Comparison of ENCODE assay signal across 20 cellular contexts in genomic region chrX:15437724-15438123, GRCh38. TPM values are rescaled to one million over a fixed set of nuclear protein-coding genes. Genes with fewer than 3 reads are reported as not detected.
"Had no signal": no experiment of that assay in that cellular context is flagged by ENCODE, and none has a peak within 500 bp of the region (broad histone marks: within the 10 kb centered on the region; RNA-seq: fewer than 3 reads in every experiment).

No MANE protein-coding gene starts in this region.

- DNase-seq: activated CD4-positive, alpha-beta T cell treated with anti-CD3 and anti-CD28 coated beads, Interleukin-2, amount 10 ng/mL, durations not matched to agents 24 days and 14 days; activated CD8-positive, alpha-beta T cell treated with anti-CD3 and anti-CD28 coated beads for 36 hours; activated naive CD4-positive, alpha-beta T cell treated with anti-CD3 and anti-CD28 coated beads for 36 hours; activated T-cell treated with anti-CD3 and anti-CD28 coated beads, Interleukin-2, amount 50 U/mL, for 24 hours; anterior cingulate cortex; brain microvascular endothelial cell; effector CD4-positive, alpha-beta T cell; heart right ventricle; sigmoid colon; spleen; stimulated activated CD4-positive, alpha-beta T cell treated with anti-CD3 and anti-CD28 coated beads, Interleukin-4, amount 100 ng/mL, for 4 hours; T1000; upper lobe of left lung had no signal

- H3K79me2 ChIP-seq: parathyroid adenoma had no signal

- H3K36me3 ChIP-seq: brain microvascular endothelial cell, esophagus muscularis mucosa, gastrocnemius medialis, sigmoid colon, spleen, thoracic aorta, upper lobe of left lung had no signal

- ATAC-seq: activated CD8-positive, alpha-beta T cell treated with anti-CD3 and anti-CD28 coated beads for 36 hours; heart right ventricle had no signal

- H3K4me1 ChIP-seq: parathyroid adenoma, sigmoid colon, spleen, upper lobe of left lung had no signal

- H3K4me3 ChIP-seq: coronary artery, esophagus muscularis mucosa, gastrocnemius medialis, heart right ventricle, sigmoid colon, spleen, thoracic aorta, upper lobe of left lung had no signal

- H3K27ac ChIP-seq: brain microvascular endothelial cell, coronary artery, esophagus muscularis mucosa, gastrocnemius medialis, heart right ventricle, parathyroid adenoma, sigmoid colon, spleen, thoracic aorta, upper lobe of left lung had no signal

- H2AFZ ChIP-seq: parathyroid adenoma had no signal

- H3K9me3 ChIP-seq: esophagus muscularis mucosa, gastrocnemius medialis, heart right ventricle, sigmoid colon, spleen, thoracic aorta, upper lobe of left lung had no signal

- H3K27me3 ChIP-seq: brain microvascular endothelial cell, esophagus muscularis mucosa, gastrocnemius medialis, sigmoid colon, upper lobe of left lung had no signal

- H3K9ac ChIP-seq: parathyroid adenoma had no signal

RNA-seq across cellular contexts. Expression of gene VEGFD, which starts 53.5 kb away (rescaled TPM):
- total RNA-seq: activated CD4-positive, alpha-beta T cell treated with anti-CD3 and anti-CD28 coated beads, Interleukin-2, amount 10 ng/mL, durations not matched to agents 24 days and 14 days; activated CD8-positive, alpha-beta T cell treated with anti-CD3 and anti-CD28 coated beads for 36 hours; activated naive CD4-positive, alpha-beta T cell treated with anti-CD3 and anti-CD28 coated beads for 36 hours; activated T-helper 2 cell treated with anti-CD3 and anti-CD28 coated beads, Interferon-gamma antibody, Interleukin-2, Interleukin-4, amounts not matched to agents 10 μg/mL and 5 μg/mL and 100 μg/mL, durations not matched to agents 14 hours and 24 hours and 36 hours; T-helper 1 cell treated with Interleukin-12 subunit alpha and Interleukin-12 subunit beta and Interleukin-4 antibody, amounts not matched to agents 30 ng/mL and 1 ng/mL, for 36 hours had no signal
